ENCODE assay signal across 10 cellular contexts in the genomic region with DNA sequence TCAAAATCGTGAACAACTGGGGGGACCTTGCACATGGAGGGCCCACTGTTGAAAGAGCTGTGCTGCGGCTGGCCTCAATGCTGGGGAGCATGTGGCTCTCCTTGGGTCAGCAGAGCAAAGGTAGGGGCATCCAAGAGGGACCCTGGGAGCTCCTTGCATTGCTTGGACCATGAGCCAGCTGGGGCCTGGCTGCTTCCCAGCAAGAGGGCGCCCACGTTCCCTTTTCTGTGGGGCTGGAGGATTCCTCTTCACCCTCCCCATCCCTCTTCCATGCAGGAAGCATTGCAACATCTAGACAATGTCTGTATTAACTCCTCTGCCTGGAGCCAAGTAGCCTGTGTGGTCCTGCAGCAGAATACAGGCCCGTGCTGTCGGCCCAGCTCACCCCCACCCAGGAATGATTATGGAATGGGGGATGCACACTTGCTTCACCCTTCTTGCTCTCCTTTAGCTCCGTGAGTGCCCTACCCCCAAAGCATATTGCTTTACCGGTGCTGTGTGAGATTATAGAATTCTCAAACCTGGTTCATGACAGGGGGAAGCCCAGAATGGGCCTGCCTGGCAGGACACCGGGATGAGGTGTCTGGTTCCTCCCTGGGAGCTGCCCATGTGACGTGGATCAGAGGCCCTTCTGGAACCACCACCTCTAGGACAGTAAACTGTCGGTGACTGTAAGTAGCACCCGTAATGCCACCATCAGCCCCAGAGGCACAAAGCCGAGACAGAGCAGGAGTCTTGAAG.
DNase-seq lines count a peak whose midpoint lies in the region; ATAC-seq, FAIRE-seq and TF ChIP-seq lines count a peak whose summit lies in the region.
"Had no signal": no experiment of that assay in that cellular context is flagged by ENCODE, and none has a peak within 500 bp of the region (broad histone marks: within the 10 kb centered on the region; RNA-seq: fewer than 3 reads in every experiment).

No MANE protein-coding gene starts in this region.

- H3K79me2 ChIP-seq in DOHH2 (ENCODE audit: control insufficient read depth, low read length) = peaks cover 10% of the 10 kb centered on the region
- H3K79me2 ChIP-seq in MM.1S (ENCODE audit: low read length) = no peaks in the 10 kb centered on the region

- intact Hi-C loops in pancreas (cut with DNase I) = no loop called here

- H3K4me2 ChIP-seq in DOHH2 (ENCODE audit: low read length) (peak overlapping the region; percentile 73), MM.1S (ENCODE audit: low read depth, low read length) (no peak overlapping the region)

- ATAC-seq in esophagus mucosa (peak; percentile 66), pancreas (peak in 3 of 4 donors; percentile 52 to 68 (median 68)), HG03354 (IDR thresholded peaks at IDR 0.05; ENCODE audit: poor library complexity, severe bottlenecking, unreplicated experiment) (no peak)
- ATAC-seq: activated naive CD4-positive, alpha-beta T cell treated with anti-CD3 and anti-CD28 coated beads, Interleukin-2, amount 50 U/mL, for 72 hours; GM12878 had no signal

- H3K4me1 ChIP-seq in DOHH2 (ENCODE audit: control insufficient read depth, low read length) = peaks cover 82% of the 10 kb centered on the region
- H3K4me1 ChIP-seq in pancreas = no peaks in the 10 kb centered on the region
- no peaks in the 10 kb centered on the region for H3K4me1 ChIP-seq in MM.1S (ENCODE audit: low read length)

- H4K20me1 ChIP-seq in DOHH2 (ENCODE audit: control insufficient read depth, insufficient read depth, low read depth, low read length) = no peaks in the 10 kb centered on the region
- H4K20me1 ChIP-seq in MM.1S (ENCODE audit: insufficient read depth, low read length) = no peaks in the 10 kb centered on the region

- peaks cover 4% of the 10 kb centered on the region; the same call in 1 of the 2 replicates for H3K36me3 ChIP-seq in DOHH2 (ENCODE audit: control insufficient read depth, low read length)
- no peaks in the 10 kb centered on the region for H3K36me3 ChIP-seq in pancreas
- no peaks in the 10 kb centered on the region for H3K36me3 ChIP-seq in MM.1S (replicated peaks; ENCODE audit: insufficient read depth, low read length)

- TF ChIP-seq CTCF in DOHH2 (IDR thresholded peaks at IDR 0.05; ENCODE audit: low read depth, low read length, poor library complexity, severe bottlenecking) = peak; percentile 75
- no peak for TF ChIP-seq CTCF in pancreas (IDR thresholded peaks at IDR 0.05)
- no peak for TF ChIP-seq CTCF in MM.1S (IDR thresholded peaks at IDR 0.05; ENCODE audit: low read length)

- no peak overlapping the region for H2AFZ ChIP-seq in MM.1S (ENCODE audit: low read length)

- H3F3A ChIP-seq in DOHH2 (ENCODE audit: control insufficient read depth, insufficient read depth) (peaks cover 20% of the 10 kb centered on the region), MM.1S (ENCODE audit: insufficient read depth, low read length) (no peaks in the 10 kb centered on the region)

- no peaks in the 10 kb centered on the region for H3K27me3 ChIP-seq in DOHH2 (ENCODE audit: control insufficient read depth, low read length)
- H3K27me3 ChIP-seq in pancreas = no peaks in the 10 kb centered on the region
- H3K27me3 ChIP-seq in MM.1S (replicated peaks; ENCODE audit: insufficient read depth, low read length) = no peaks in the 10 kb centered on the region

- no peak for FAIRE-seq in pancreas (lab: Jason Lieb, UNC)
- FAIRE-seq: GM12878 had no signal

- H3K9me3 ChIP-seq in DOHH2 (ENCODE audit: control insufficient read depth, insufficient read depth, low read length) = peaks cover 9% of the 10 kb centered on the region; the same call in 1 of the 2 replicates
- no peaks in the 10 kb centered on the region for H3K9me3 ChIP-seq in pancreas
- H3K9me3 ChIP-seq in MM.1S (replicated peaks; ENCODE audit: insufficient read depth, low read length) = no peaks in the 10 kb centered on the region

- H3K4me3 ChIP-seq in DOHH2 (ENCODE audit: low read length) (peak overlapping the region; percentile 45), pancreas (no peak overlapping the region), MM.1S (ENCODE audit: low read length) (no peak overlapping the region)
- H3K4me3 ChIP-seq: GM12878 had no signal

- DNase-seq in MV-4-11 (lab: John Stamatoyannopoulos, UW) = peak; percentile 32
- DNase-seq in pancreas = no peak
- DNase-seq in CD1c-positive myeloid dendritic cell (ENCODE audit: extremely low spot score) = no peak
- DNase-seq in cerebellar nuclear complex (lab: John Stamatoyannopoulos, UW) = no peak
- DNase-seq in MM.1S = no peak

- H3K27ac ChIP-seq in DOHH2 (ENCODE audit: low read depth, low read length) = peak overlapping the region; percentile 75
- no peak overlapping the region for H3K27ac ChIP-seq in pancreas
- no peak overlapping the region for H3K27ac ChIP-seq in MM.1S (ENCODE audit: low read length)

- H3K9me2 ChIP-seq in DOHH2 (replicated peaks; ENCODE audit: control insufficient read depth, low read length) (no peaks in the 10 kb centered on the region), MM.1S (replicated peaks; ENCODE audit: insufficient read depth, low read length) (no peaks in the 10 kb centered on the region)

- H3K9ac ChIP-seq in MM.1S (ENCODE audit: low read length) = no peak overlapping the region

- WGBS in pancreas, 2 donors = 77 to 81% methylated on average over 13 of the region's 13 CpGs
